ENCODE assay signal across 8 cellular contexts in the genomic region with DNA sequence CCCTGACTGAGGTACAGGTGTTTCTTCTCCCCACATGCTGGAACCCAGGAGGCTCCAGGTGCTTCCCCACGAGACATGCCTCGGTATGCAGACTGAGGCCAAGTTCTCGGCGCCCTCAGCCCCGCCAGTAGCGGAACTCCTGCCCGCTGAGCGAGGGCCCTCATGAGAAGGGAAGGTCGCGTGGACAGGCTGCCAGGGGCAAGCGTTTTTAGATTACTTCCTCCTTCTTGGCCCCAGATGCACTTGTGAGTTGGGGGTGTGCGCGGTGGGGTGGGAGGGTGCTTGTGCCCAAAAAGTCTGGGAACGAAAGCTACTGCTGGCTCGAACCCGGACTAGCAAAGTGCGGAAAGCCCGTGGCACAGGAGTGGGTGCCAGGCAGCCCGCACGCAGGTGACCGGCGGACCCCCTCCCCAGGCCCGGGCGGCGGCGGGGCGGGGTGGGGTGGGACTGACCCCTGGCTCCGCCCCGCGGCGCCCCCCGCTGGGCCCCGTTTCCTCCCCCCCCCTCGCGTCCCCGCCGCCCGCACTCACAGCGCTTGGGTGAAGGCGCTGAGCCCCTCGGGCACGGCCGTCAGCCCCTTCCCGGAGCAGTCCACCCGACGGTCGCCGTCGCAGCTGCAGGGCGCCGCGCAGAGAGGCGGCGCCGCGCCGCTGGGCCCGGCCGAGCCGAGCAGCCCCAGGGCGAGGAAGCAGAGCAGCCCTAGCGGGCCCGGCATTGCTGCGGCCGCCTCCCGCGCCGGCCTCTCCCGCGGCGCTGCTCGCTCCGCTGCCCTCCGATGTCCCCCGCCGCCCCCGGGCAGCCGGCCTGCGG. TPM values are rescaled to one million over a fixed set of nuclear protein-coding genes. Genes with fewer than 3 reads are reported as not detected.
DNase-seq lines count a peak whose midpoint lies in the region; ATAC-seq and TF ChIP-seq lines count a peak whose summit lies in the region.

No MANE protein-coding gene starts in this region.

- TF ChIP-seq CTCF in lung (IDR thresholded peaks at IDR 0.05; ENCODE audit: control extremely low read depth, extremely low read depth), result no peak

- peaks cover 1% of the 10 kb centered on the region for H3K36me3 Mint-ChIP-seq in T-helper 2 cell treated with Interferon-gamma antibody and Interleukin-4, amounts not matched to agents 5 μg/mL and 100 μg/mL, for 36 hours (ENCODE audit: low read depth)
- H3K36me3 Mint-ChIP-seq in stimulated activated naive CD8-positive, alpha-beta T cell treated with anti-CD3 and anti-CD28 coated beads, Interleukin-15, Interleukin-2, amounts not matched to agents 100 ng/mL and 50 ng/mL, for 24 hours (ENCODE audit: low read depth), result no peaks in the 10 kb centered on the region

- peak overlapping the region; percentile 77 for H3K4me3 ChIP-seq in lung

- no peaks in the 10 kb centered on the region for H3K27me3 ChIP-seq in lung (ENCODE audit: control insufficient read depth, insufficient read depth)

- H3K4me1 ChIP-seq in lung (ENCODE audit: control insufficient read depth in 2 of 2, insufficient read depth in 2 of 2, low read length in 2 of 2), result no peaks in the 10 kb centered on the region

- peaks cover 3% of the 10 kb centered on the region for H3K4me1 Mint-ChIP-seq in T-helper 2 cell treated with Interferon-gamma antibody and Interleukin-4, amounts not matched to agents 5 μg/mL and 100 μg/mL, for 36 hours (ENCODE audit: low read depth)
- peaks cover 19% of the 10 kb centered on the region for H3K4me1 Mint-ChIP-seq in stimulated activated naive CD8-positive, alpha-beta T cell treated with anti-CD3 and anti-CD28 coated beads, Interleukin-15, Interleukin-2, amounts not matched to agents 100 ng/mL and 50 ng/mL, for 24 hours (ENCODE audit: low read depth)

- no peaks in the 10 kb centered on the region for H3K9me3 Mint-ChIP-seq in T-helper 2 cell treated with Interferon-gamma antibody and Interleukin-4, amounts not matched to agents 5 μg/mL and 100 μg/mL, for 36 hours
- H3K9me3 Mint-ChIP-seq in stimulated activated naive CD8-positive, alpha-beta T cell treated with anti-CD3 and anti-CD28 coated beads, Interleukin-15, Interleukin-2, amounts not matched to agents 100 ng/mL and 50 ng/mL, for 24 hours, result no peaks in the 10 kb centered on the region

- H3K27me3 Mint-ChIP-seq in T-helper 2 cell treated with Interferon-gamma antibody and Interleukin-4, amounts not matched to agents 5 μg/mL and 100 μg/mL, for 36 hours (ENCODE audit: low read depth), result peaks cover 68% of the 10 kb centered on the region
- H3K27me3 Mint-ChIP-seq in stimulated activated naive CD8-positive, alpha-beta T cell treated with anti-CD3 and anti-CD28 coated beads, Interleukin-15, Interleukin-2, amounts not matched to agents 100 ng/mL and 50 ng/mL, for 24 hours, result peaks cover 42% of the 10 kb centered on the region

- WGBS in lung, 2 donors, result 0 to 1% methylated on average over 47 to 79 of the region's 79 CpGs

- DNase-seq in CMK (ENCODE audit: low read depth), result peak; percentile 15
- no peak for DNase-seq in T-helper 2 cell treated with Interferon-gamma antibody and Interleukin-4, amounts not matched to agents 5 μg/mL and 100 μg/mL, for 36 hours (ENCODE audit: low spot score)
- peak; percentile 80 for DNase-seq in ecto neural progenitor cell (ENCODE audit: low spot score)
- no peak for DNase-seq in lung (ENCODE audit: low spot score)
- no peak for DNase-seq in dedifferentiated amniotic fluid mesenchymal stem cell (ENCODE audit: extremely low spot score)

- peak overlapping the region; percentile 61 for H3K4me3 Mint-ChIP-seq in T-helper 2 cell treated with Interferon-gamma antibody and Interleukin-4, amounts not matched to agents 5 μg/mL and 100 μg/mL, for 36 hours
- peak overlapping the region; percentile 77 for H3K4me3 Mint-ChIP-seq in stimulated activated naive CD8-positive, alpha-beta T cell treated with anti-CD3 and anti-CD28 coated beads, Interleukin-15, Interleukin-2, amounts not matched to agents 100 ng/mL and 50 ng/mL, for 24 hours

- no peaks in the 10 kb centered on the region for H3K36me3 ChIP-seq in lung (ENCODE audit: control insufficient read depth in 2 of 2, insufficient read depth in 2 of 2, low read length in 2 of 2)

- H3K27ac Mint-ChIP-seq in T-helper 2 cell treated with Interferon-gamma antibody and Interleukin-4, amounts not matched to agents 5 μg/mL and 100 μg/mL, for 36 hours, result no peak overlapping the region
- H3K27ac Mint-ChIP-seq in stimulated activated naive CD8-positive, alpha-beta T cell treated with anti-CD3 and anti-CD28 coated beads, Interleukin-15, Interleukin-2, amounts not matched to agents 100 ng/mL and 50 ng/mL, for 24 hours, result no peak overlapping the region

- H3K27ac ChIP-seq in lung (ENCODE audit: low read depth in 1 of 2, low read length in 1 of 2), result peak overlapping the region; percentile 86 to 92

- H3K9me3 ChIP-seq in lung (ENCODE audit: control insufficient read depth in 2 of 2, insufficient read depth in 1 of 2, low read length in 1 of 2), result no peaks in the 10 kb centered on the region

- ATAC-seq in GM19372 (IDR thresholded peaks at IDR 0.05; ENCODE audit: low read depth, unreplicated experiment) (peak; percentile 44), HG03439 (IDR thresholded peaks at IDR 0.05; ENCODE audit: unreplicated experiment) (peak; percentile 35), lung (ENCODE audit: insufficient read depth, low FRiP score) (peak; percentile 66)

RNA-seq across cellular contexts. Expression of a gene that starts 0.8 kb away (rescaled TPM):
- total RNA-seq in lung, result 10 to 100 TPM in 1 of 2 donors, 1 to 10 TPM in 1; 5.1 to 29.2 TPM
- 1 to 10 TPM; 2.2 to 2.3 TPM for polyA plus RNA-seq in lung

RNA-seq across cellular contexts. Expression of a gene that starts 34.8 kb away (rescaled TPM):
- 10 to 100 TPM; 24.1 to 55.9 TPM for total RNA-seq in lung
- 1 to 10 TPM; 5.5 to 9.3 TPM for polyA plus RNA-seq in lung

Comparison
In these comparisons a context has a peak if more than half of its experiments do, and no peak if none do; other contexts are left out.
1. DNase-seq: peak in CMK (single experiment) and ecto neural progenitor cell (single experiment); none in T-helper 2 cell treated with Interferon-gamma antibody and Interleukin-4, amounts not matched to agents 5 μg/mL and 100 μg/mL, for 36 hours (single experiment), lung (single experiment) and dedifferentiated amniotic fluid mesenchymal stem cell (single experiment).
2. Peak in every context shown above with its lines, with median percentiles within 50 percentile points of each other: ATAC-seq.